In genomic region chr5:76622973-76623596, GRCh38 we compare ENCODE assay signal across 10 cellular contexts. TPM values are rescaled to one million over a fixed set of nuclear protein-coding genes. Genes with fewer than 3 reads are reported as not detected.
DNase-seq lines count a peak whose midpoint lies in the region; ATAC-seq, FAIRE-seq and TF ChIP-seq lines count a peak whose summit lies in the region.
"Had no signal": no experiment of that assay in that cellular context is flagged by ENCODE, and none has a peak within 500 bp of the region (broad histone marks: within the 10 kb centered on the region; RNA-seq: fewer than 3 reads in every experiment).

A gene with protein sequence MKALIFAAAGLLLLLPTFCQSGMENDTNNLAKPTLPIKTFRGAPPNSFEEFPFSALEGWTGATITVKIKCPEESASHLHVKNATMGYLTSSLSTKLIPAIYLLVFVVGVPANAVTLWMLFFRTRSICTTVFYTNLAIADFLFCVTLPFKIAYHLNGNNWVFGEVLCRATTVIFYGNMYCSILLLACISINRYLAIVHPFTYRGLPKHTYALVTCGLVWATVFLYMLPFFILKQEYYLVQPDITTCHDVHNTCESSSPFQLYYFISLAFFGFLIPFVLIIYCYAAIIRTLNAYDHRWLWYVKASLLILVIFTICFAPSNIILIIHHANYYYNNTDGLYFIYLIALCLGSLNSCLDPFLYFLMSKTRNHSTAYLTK (minus strand): TSS chr5:76623403. CDS start chr5:76623230, 173 bp downstream.

- peak; percentile 99 for FAIRE-seq in G401.6 (lab: Jason Lieb, UNC)

- peak; percentile 56 for DNase-seq in RKO (ENCODE audit: low spot score)
- DNase-seq in fibroblast of mammary gland (ENCODE audit: low read depth), result peak; percentile 78
- DNase-seq in osteoblast (ENCODE audit: insufficient read length, low spot score, missing footprints), result no peak
- no peak for DNase-seq in spleen
- no peak for DNase-seq in ascending aorta (ENCODE audit: low spot score in 2 of 2)
- no peak for DNase-seq in NCI-H1694 treated with DMSO at 0.1 percent for 48 hours (lab: John Stamatoyannopoulos, UW)
- DNase-seq: activated effector memory CD4-positive, alpha-beta T cell treated with Interleukin-2 at 50 U/mL for 16 hours had no signal

- peaks cover 19% of the 10 kb centered on the region for H3K4me1 ChIP-seq in osteoblast (ENCODE audit: insufficient read depth, low read length)
- peaks cover 2 to 39% (median 14%) of the 10 kb centered on the region in 6 donors for H3K4me1 ChIP-seq in spleen
- no peaks in the 10 kb centered on the region for H3K4me1 ChIP-seq in ascending aorta

- H3K9me3 ChIP-seq in osteoblast (ENCODE audit: low read depth, low read length) (no peaks in the 10 kb centered on the region), spleen (no peaks in the 10 kb centered on the region), ascending aorta (no peaks in the 10 kb centered on the region)

- H3K4me3 ChIP-seq in fibroblast of mammary gland (ENCODE audit: control insufficient read depth, low read depth, low read length), result no peak within 1 kb of the TSS
- H3K4me3 ChIP-seq in osteoblast (ENCODE audit: insufficient read depth, low read length), result peak within 1 kb of the TSS; percentile 64
- H3K4me3 ChIP-seq in spleen, result no peak within 1 kb of the TSS
- no peak within 1 kb of the TSS for H3K4me3 ChIP-seq in ascending aorta

- ATAC-seq in HG03521 (IDR thresholded peaks at IDR 0.05; ENCODE audit: unreplicated experiment), result no peak

- H3K4me2 ChIP-seq in osteoblast (ENCODE audit: insufficient read depth, low read length), result peak within 1 kb of the TSS; percentile 91

- no peak for TF ChIP-seq POLR2A in spleen (IDR thresholded peaks at IDR 0.05)

- H3K79me2 ChIP-seq in osteoblast (ENCODE audit: insufficient read depth, low read length), result peaks cover 8% of the 10 kb centered on the region

- TF ChIP-seq CTCF in fibroblast of mammary gland (conservative IDR thresholded peaks at IDR 0.05; ENCODE audit: control insufficient read depth, insufficient read depth, low read depth, low read length) (no peak), osteoblast (IDR thresholded peaks at IDR 0.05; ENCODE audit: extremely low read depth, low read depth, low read length) (no peak), spleen (IDR thresholded peaks at IDR 0.05 in 8 of 11, conservative IDR thresholded peaks at IDR 0.05 in 3 of 11) (no peak), ascending aorta (IDR thresholded peaks at IDR 0.05) (no peak)

- 23 to 47% (median 33%) methylated on average over 7 of the region's 7 CpGs for WGBS in spleen, 5 donors

- H3K27me3 ChIP-seq in osteoblast (ENCODE audit: insufficient read depth, low read length), result no peaks in the 10 kb centered on the region
- no peaks in the 10 kb centered on the region for H3K27me3 ChIP-seq in spleen (replicated peaks in 1 of 7)
- no peaks in the 10 kb centered on the region for H3K27me3 ChIP-seq in ascending aorta

- H2AFZ ChIP-seq in osteoblast (ENCODE audit: low read length), result peak within 1 kb of the TSS; percentile 89

- H3K36me3 ChIP-seq in osteoblast (ENCODE audit: insufficient read depth, low read length) (no peaks in the 10 kb centered on the region), spleen (peaks cover 0 to 14% (median 4%) of the 10 kb centered on the region in 6 donors), ascending aorta (no peaks in the 10 kb centered on the region)

- H3K27ac ChIP-seq in osteoblast (ENCODE audit: low read depth, low read length), result peak within 1 kb of the TSS; percentile 86
- H3K27ac ChIP-seq in spleen, result no peak within 1 kb of the TSS
- no peak within 1 kb of the TSS for H3K27ac ChIP-seq in ascending aorta

- intact Hi-C loops in spleen (cut with DNase I; ENCODE audit: low total_unique reads) (no loop called here), ascending aorta (cut with DNase I) (no loop called here)

- H4K20me1 ChIP-seq in osteoblast (ENCODE audit: insufficient read depth, low read length), result no peaks in the 10 kb centered on the region

RNA-seq across cellular contexts. Expression of the gene that starts here (rescaled TPM):
- total RNA-seq in osteoblast, result 1.1 and 1.5 TPM in 2 replicates
- 1 to 10 TPM in 1 of 7 donors, under 1 TPM in 5, not detected in 1; 0.11 to 1.5 (median 0.40) TPM for total RNA-seq in spleen
- under 1 TPM; 0.04 to 0.08 (median 0.06) TPM for polyA plus RNA-seq in spleen
- not detected for total RNA-seq in ascending aorta
- total RNA-seq: OCI-LY7 had no signal

Comparison
In these comparisons a context has a peak if more than half of its experiments do, and no peak if none do; other contexts are left out.
1. DNase-seq: peak in RKO (single experiment) and fibroblast of mammary gland (single experiment); none in osteoblast (single experiment), spleen (single experiment), ascending aorta (0 of 2) and NCI-H1694 treated with DMSO at 0.1 percent for 48 hours (single experiment).